Comparison of ENCODE assay signal across 8 cellular contexts in the genomic region with DNA sequence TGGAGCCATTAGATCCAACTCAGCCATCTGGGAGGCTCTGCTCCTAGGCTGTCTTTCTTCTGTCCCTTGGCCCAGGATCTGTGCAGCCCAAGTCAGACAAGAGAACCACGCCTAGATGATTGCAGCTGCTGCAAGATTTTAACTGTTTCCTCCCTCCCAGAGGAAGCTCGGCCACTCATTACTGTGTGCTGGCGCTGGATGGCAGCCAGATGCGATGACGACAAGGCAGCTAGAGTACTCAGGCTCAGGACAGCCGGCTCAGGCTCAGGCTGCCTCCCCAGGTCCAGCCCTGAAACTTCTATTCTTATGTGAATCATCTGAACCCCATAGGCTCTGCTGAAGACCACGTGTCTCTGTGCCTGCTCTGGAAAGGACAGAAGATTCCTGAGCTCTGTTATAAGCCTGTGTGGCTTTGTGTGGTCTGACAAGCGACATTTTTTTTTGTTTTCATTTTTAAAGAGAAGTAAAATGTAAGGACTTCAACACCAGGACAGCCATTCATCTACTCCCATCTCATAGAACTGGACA. TPM values are rescaled to one million over a fixed set of nuclear protein-coding genes. Genes with fewer than 3 reads are reported as not detected.
DNase-seq lines count a peak whose midpoint lies in the region; ATAC-seq and TF ChIP-seq lines count a peak whose summit lies in the region.

No MANE protein-coding gene starts in this region.

- peak; percentile 92 for ATAC-seq in Panc1
- peak; percentile 96 for ATAC-seq in sciatic nerve

- H3K36me3 ChIP-seq in Panc1 (ENCODE audit: control insufficient read depth, insufficient read depth, low read length) = no peaks in the 10 kb centered on the region
- H3K36me3 ChIP-seq in iPS-18a (ENCODE audit: control insufficient read depth, low read depth, low read length) = no peaks in the 10 kb centered on the region

- intact Hi-C loops in Panc1 (cut with micrococcal nuclease; ENCODE audit: unreplicated experiment) (no loop called here), sciatic nerve (cut with DNase I) (no loop called here)

- H3K9ac ChIP-seq in iPS-18a (ENCODE audit: low read length) = peak overlapping the region; percentile 14

- H3K9me3 ChIP-seq in Panc1 (ENCODE audit: control insufficient read depth, insufficient read depth, low read depth, low read length) = no peaks in the 10 kb centered on the region
- H3K9me3 ChIP-seq in iPS-18a (ENCODE audit: control insufficient read depth, low read depth, low read length) = no peaks in the 10 kb centered on the region

- DNase-seq in COLO829 (ENCODE audit: low spot score) (peak; percentile 68), GM20000 (ENCODE audit: low spot score) (peak; percentile 35), HuH-7.5 (ENCODE audit: low spot score) (peak; percentile 37), Panc1 (ENCODE audit: low read depth, low spot score) (peak; percentile 98), brain pericyte (ENCODE audit: low read depth, low spot score) (peak; percentile 77), sciatic nerve (ENCODE audit: low spot score) (peak; percentile 92)
- no peak for DNase-seq in stimulated activated naive CD4-positive, alpha-beta T cell treated with Interleukin-2 at 50 U/mL for 16 hours (lab: John Stamatoyannopoulos, UW)

- H3K27me3 ChIP-seq in Panc1 (ENCODE audit: control insufficient read depth, insufficient read depth, low read length) = no peaks in the 10 kb centered on the region
- H3K27me3 ChIP-seq in iPS-18a (ENCODE audit: control insufficient read depth, insufficient read depth, low read length) = no peaks in the 10 kb centered on the region

- POLR2A ChIA-PET in Panc1 (lab: Charles Lee) = interaction anchor here (0.7 kb wide), 1 partner anchor 620 kb away, joined by 3 read pairs; no protein-coding TSS in a partner anchor

- TF ChIP-seq CTCF in GM20000 (IDR thresholded peaks at IDR 0.05; ENCODE audit: extremely low read depth, missing control alignments) (no peak), Panc1 (IDR thresholded peaks at IDR 0.05) (no peak)

- no TSS peak for BruUV-seq in Panc1 (replicated peaks; lab: Mats Ljungman, UMichigan)

- H3K4me1 ChIP-seq in Panc1 (ENCODE audit: control insufficient read depth, insufficient read depth, low read length) (peaks cover 16% of the 10 kb centered on the region), iPS-18a (ENCODE audit: control insufficient read depth, low read depth, low read length) (peaks cover 15% of the 10 kb centered on the region)

- H3K4me3 ChIP-seq in Panc1 (ENCODE audit: low read depth in 2 of 2, low read length in 2 of 2) (peak overlapping the region; percentile 57 to 71), iPS-18a (ENCODE audit: low read length) (peak overlapping the region; percentile 7)

- CTCF ChIA-PET in Panc1 (lab: Charles Lee) = no interaction called here

- in situ Hi-C loops in Panc1 (cut with HindIII; ENCODE audit: low pct_unique_long_range_greater_than_20kb, low sequenced_read_pairs) = no loop called here

- H3K27ac ChIP-seq in Panc1 (ENCODE audit: low read length) (peak overlapping the region; percentile 85), iPS-18a (ENCODE audit: low read length) (no peak overlapping the region)

RNA-seq across cellular contexts. Expression of a gene that starts 32.1 kb away (rescaled TPM):
- total RNA-seq in Panc1 (2021; ENCODE audit: unreplicated experiment) (0.54 TPM), sciatic nerve (0.94 TPM)
- 0.67 TPM for polyA plus RNA-seq in Panc1 (2012; ENCODE audit: insufficient read length)

RNA-seq across cellular contexts. Expression of a gene that starts 32.5 kb away (rescaled TPM):
- 31.7 TPM for total RNA-seq in Panc1 (2021; ENCODE audit: unreplicated experiment)
- polyA plus RNA-seq in Panc1 (2012; ENCODE audit: insufficient read length) = 31.3 TPM
- total RNA-seq in sciatic nerve = 17.3 TPM

RNA-seq across cellular contexts. Expression of a gene that starts 47.9 kb away (rescaled TPM):
- total RNA-seq in Panc1 (2021; ENCODE audit: unreplicated experiment) (25.5 TPM), sciatic nerve (20.1 TPM)
- 10.1 TPM for polyA plus RNA-seq in Panc1 (2012; ENCODE audit: insufficient read length)
